In genomic region chr12:32896438-32897275, GRCh38 we compare ENCODE assay signal across 1 cellular context.
TF ChIP-seq lines count a peak whose summit lies in the region.

Gene PKP2 (minus strand): TSS chr12:32896777. CDS start chr12:32896731, 46 bp downstream.

TF ChIP-seq in K562, 482 proteins besides CTCF, POLR2A, EP300 and RAD21 (continues in another document):
- TF ChIP-seq, protein P1, sequence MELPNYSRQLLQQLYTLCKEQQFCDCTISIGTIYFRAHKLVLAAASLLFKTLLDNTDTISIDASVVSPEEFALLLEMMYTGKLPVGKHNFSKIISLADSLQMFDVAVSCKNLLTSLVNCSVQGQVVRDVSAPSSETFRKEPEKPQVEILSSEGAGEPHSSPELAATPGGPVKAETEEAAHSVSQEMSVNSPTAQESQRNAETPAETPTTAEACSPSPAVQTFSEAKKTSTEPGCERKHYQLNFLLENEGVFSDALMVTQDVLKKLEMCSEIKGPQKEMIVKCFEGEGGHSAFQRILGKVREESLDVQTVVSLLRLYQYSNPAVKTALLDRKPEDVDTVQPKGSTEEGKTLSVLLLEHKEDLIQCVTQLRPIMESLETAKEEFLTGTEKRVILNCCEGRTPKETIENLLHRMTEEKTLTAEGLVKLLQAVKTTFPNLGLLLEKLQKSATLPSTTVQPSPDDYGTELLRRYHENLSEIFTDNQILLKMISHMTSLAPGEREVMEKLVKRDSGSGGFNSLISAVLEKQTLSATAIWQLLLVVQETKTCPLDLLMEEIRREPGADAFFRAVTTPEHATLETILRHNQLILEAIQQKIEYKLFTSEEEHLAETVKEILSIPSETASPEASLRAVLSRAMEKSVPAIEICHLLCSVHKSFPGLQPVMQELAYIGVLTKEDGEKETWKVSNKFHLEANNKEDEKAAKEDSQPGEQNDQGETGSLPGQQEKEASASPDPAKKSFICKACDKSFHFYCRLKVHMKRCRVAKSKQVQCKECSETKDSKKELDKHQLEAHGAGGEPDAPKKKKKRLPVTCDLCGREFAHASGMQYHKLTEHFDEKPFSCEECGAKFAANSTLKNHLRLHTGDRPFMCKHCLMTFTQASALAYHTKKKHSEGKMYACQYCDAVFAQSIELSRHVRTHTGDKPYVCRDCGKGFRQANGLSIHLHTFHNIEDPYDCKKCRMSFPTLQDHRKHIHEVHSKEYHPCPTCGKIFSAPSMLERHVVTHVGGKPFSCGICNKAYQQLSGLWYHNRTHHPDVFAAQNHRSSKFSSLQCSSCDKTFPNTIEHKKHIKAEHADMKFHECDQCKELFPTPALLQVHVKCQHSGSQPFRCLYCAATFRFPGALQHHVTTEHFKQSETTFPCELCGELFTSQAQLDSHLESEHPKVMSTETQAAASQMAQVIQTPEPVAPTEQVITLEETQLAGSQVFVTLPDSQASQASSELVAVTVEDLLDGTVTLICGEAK (IDR thresholded peaks at IDR 0.05): no peak; the same call in 1 of the 2 replicates
- TF ChIP-seq, protein P1 (CRISPR knock-in tag; IDR thresholded peaks at IDR 0.05): no peak
- TF ChIP-seq ERF (CRISPR knock-in tag; IDR thresholded peaks at IDR 0.05): no peak
- TF ChIP-seq KLF13 (tag; IDR thresholded peaks at IDR 0.05; ENCODE audit: borderline replicate concordance, low read depth): no peak
- TF ChIP-seq, protein P2, sequence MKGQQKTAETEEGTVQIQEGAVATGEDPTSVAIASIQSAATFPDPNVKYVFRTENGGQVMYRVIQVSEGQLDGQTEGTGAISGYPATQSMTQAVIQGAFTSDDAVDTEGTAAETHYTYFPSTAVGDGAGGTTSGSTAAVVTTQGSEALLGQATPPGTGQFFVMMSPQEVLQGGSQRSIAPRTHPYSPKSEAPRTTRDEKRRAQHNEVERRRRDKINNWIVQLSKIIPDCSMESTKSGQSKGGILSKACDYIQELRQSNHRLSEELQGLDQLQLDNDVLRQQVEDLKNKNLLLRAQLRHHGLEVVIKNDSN (CRISPR knock-in tag; IDR thresholded peaks at IDR 0.05): no peak
- TF ChIP-seq ILF3 (IDR thresholded peaks at IDR 0.05; ENCODE audit: borderline replicate concordance): no peak
- no peak for TF ChIP-seq DDX20 (tag; IDR thresholded peaks at IDR 0.05; ENCODE audit: low read depth)
- TF ChIP-seq KAT8 (IDR thresholded peaks at IDR 0.05; ENCODE audit: low read depth): no peak
- no peak for TF ChIP-seq CBX5 (IDR thresholded peaks at IDR 0.05; ENCODE audit: borderline replicate concordance, low read depth)
- TF ChIP-seq, protein P3, sequence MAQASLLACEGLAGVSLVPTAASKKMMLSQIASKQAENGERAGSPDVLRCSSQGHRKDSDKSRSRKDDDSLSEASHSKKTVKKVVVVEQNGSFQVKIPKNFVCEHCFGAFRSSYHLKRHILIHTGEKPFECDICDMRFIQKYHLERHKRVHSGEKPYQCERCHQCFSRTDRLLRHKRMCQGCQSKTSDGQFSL (CRISPR knock-in tag; IDR thresholded peaks at IDR 0.05): no peak
- TF ChIP-seq, protein P3 (tag; IDR thresholded peaks at IDR 0.05): 0 out of 4 replicates have a peak, but pooled peaks of 1 of the 2 experiments have one; percentile 29
- 0 out of 2 replicates have a peak, but pooled peaks have one; percentile 53 for TF ChIP-seq ZBTB49 (CRISPR knock-in tag; IDR thresholded peaks at IDR 0.05; ENCODE audit: borderline replicate concordance)
- TF ChIP-seq MAZ (CRISPR knock-in tag; conservative IDR thresholded peaks at IDR 0.05 in 1 of 2, IDR thresholded peaks at IDR 0.05 in 1 of 2): peak; percentile 57 to 67; a peak in 3 of 4 replicates
- TF ChIP-seq TRIM28 (IDR thresholded peaks at IDR 0.05): no peak
- TF ChIP-seq CREBBP (IDR thresholded peaks at IDR 0.05; ENCODE audit: low read depth, low read length): no peak
- TF ChIP-seq ZFP36 (IDR thresholded peaks at IDR 0.05; ENCODE audit: low read depth, low read length, partially characterized antibody): no peak
- TF ChIP-seq CREM (IDR thresholded peaks at IDR 0.05; ENCODE audit: low read depth): no peak
- TF ChIP-seq ZBTB11 (CRISPR knock-in tag; IDR thresholded peaks at IDR 0.05): no peak
- TF ChIP-seq, protein P4, sequence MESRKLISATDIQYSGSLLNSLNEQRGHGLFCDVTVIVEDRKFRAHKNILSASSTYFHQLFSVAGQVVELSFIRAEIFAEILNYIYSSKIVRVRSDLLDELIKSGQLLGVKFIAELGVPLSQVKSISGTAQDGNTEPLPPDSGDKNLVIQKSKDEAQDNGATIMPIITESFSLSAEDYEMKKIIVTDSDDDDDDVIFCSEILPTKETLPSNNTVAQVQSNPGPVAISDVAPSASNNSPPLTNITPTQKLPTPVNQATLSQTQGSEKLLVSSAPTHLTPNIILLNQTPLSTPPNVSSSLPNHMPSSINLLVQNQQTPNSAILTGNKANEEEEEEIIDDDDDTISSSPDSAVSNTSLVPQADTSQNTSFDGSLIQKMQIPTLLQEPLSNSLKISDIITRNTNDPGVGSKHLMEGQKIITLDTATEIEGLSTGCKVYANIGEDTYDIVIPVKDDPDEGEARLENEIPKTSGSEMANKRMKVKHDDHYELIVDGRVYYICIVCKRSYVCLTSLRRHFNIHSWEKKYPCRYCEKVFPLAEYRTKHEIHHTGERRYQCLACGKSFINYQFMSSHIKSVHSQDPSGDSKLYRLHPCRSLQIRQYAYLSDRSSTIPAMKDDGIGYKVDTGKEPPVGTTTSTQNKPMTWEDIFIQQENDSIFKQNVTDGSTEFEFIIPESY (CRISPR knock-in tag; IDR thresholded peaks at IDR 0.05): peak; percentile 38; the same call in 1 of the 2 replicates
- no peak for TF ChIP-seq SRSF9 (IDR thresholded peaks at IDR 0.05; ENCODE audit: borderline replicate concordance, low read depth, low read length)
- TF ChIP-seq, protein P5, sequence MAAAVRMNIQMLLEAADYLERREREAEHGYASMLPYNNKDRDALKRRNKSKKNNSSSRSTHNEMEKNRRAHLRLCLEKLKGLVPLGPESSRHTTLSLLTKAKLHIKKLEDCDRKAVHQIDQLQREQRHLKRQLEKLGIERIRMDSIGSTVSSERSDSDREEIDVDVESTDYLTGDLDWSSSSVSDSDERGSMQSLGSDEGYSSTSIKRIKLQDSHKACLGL (CRISPR knock-in tag; IDR thresholded peaks at IDR 0.05; ENCODE audit: borderline replicate concordance, poor library complexity, severe bottlenecking): no peak
- no peak for TF ChIP-seq POLR2B (IDR thresholded peaks at IDR 0.05; ENCODE audit: low read depth, partially characterized antibody)
- no peak for TF ChIP-seq STAT5B (CRISPR knock-in tag; IDR thresholded peaks at IDR 0.05)
- TF ChIP-seq DIDO1 (tag; IDR thresholded peaks at IDR 0.05; ENCODE audit: low read depth): no peak
- TF ChIP-seq, protein P6, sequence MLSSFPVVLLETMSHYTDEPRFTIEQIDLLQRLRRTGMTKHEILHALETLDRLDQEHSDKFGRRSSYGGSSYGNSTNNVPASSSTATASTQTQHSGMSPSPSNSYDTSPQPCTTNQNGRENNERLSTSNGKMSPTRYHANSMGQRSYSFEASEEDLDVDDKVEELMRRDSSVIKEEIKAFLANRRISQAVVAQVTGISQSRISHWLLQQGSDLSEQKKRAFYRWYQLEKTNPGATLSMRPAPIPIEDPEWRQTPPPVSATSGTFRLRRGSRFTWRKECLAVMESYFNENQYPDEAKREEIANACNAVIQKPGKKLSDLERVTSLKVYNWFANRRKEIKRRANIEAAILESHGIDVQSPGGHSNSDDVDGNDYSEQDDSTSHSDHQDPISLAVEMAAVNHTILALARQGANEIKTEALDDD (IDR thresholded peaks at IDR 0.05): no peak
- no peak for TF ChIP-seq PRMT5 (CRISPR knock-in tag; IDR thresholded peaks at IDR 0.05)
- TF ChIP-seq, protein P7, sequence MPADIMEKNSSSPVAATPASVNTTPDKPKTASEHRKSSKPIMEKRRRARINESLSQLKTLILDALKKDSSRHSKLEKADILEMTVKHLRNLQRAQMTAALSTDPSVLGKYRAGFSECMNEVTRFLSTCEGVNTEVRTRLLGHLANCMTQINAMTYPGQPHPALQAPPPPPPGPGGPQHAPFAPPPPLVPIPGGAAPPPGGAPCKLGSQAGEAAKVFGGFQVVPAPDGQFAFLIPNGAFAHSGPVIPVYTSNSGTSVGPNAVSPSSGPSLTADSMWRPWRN (IDR thresholded peaks at IDR 0.05; ENCODE audit: low read depth): no peak
- TF ChIP-seq HNRNPL (IDR thresholded peaks at IDR 0.05; ENCODE audit: low read depth, low read length): no peak
- TF ChIP-seq CREB3L1 (IDR thresholded peaks at IDR 0.05; ENCODE audit: borderline replicate concordance, low read depth): no peak
- TF ChIP-seq LCOR (CRISPR knock-in tag; IDR thresholded peaks at IDR 0.05): no peak
